Comparison of ENCODE assay signal across 19 cellular contexts in the genomic region with DNA sequence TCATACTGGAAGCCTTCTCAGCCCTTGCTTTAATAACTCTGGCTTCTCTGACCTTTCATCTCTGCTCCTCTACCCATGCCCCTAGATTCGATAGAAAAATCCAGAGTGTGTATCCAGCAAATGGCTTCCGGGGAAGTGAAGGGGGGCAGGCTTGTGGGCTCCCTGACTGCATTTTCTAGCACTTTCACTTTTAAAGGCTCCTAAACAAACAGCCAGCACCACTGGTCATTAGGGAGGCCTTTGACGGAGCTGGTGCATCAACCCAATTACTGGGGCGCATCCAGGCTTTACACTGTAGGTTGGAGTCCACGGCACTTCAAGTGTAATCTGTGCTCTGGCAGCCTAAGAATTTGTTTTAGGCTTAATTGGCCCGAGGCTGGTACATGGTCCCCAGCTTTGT.
DNase-seq lines count a peak whose midpoint lies in the region; TF ChIP-seq lines count a peak whose summit lies in the region.
"Had no signal": no experiment of that assay in that cellular context is flagged by ENCODE, and none has a peak within 500 bp of the region (broad histone marks: within the 10 kb centered on the region; RNA-seq: fewer than 3 reads in every experiment).

No MANE protein-coding gene starts in this region.

- TF ChIP-seq CTCF in fibroblast of lung (conservative IDR thresholded peaks at IDR 0.05 in 1 of 2, IDR thresholded peaks at IDR 0.05 in 1 of 2; ENCODE audit: low read depth in 1 of 2, low read length in 2 of 2) (no peak), type B pancreatic cell (conservative IDR thresholded peaks at IDR 0.05) (no peak), GM10266 (IDR thresholded peaks at IDR 0.05; ENCODE audit: control insufficient read depth, insufficient read depth, low read depth, missing control alignments) (no peak), MM.1S (IDR thresholded peaks at IDR 0.05; ENCODE audit: low read length) (no peak)

- H3K4me2 ChIP-seq in fibroblast of lung (ENCODE audit: extremely low read depth, insufficient read depth, low read length) (peak overlapping the region; percentile 39), neuronal stem cell (ENCODE audit: insufficient read depth, low read length, poor library complexity, severe bottlenecking) (no peak overlapping the region), MM.1S (ENCODE audit: low read depth, low read length) (no peak overlapping the region)

- H3K23ac ChIP-seq in neuronal stem cell (ENCODE audit: low read depth, low read length, poor library complexity) = no peak overlapping the region

- peaks cover 5% of the 10 kb centered on the region for H3K9me3 Mint-ChIP-seq in type B pancreatic cell

- peak overlapping the region; percentile 14 for H3K4me3 Mint-ChIP-seq in type B pancreatic cell
- H3K4me3 Mint-ChIP-seq: IgD-negative memory B cell; memory B cell; natural killer cell treated with Interleukin-12 subunit alpha and Interleukin-12 subunit beta and Interleukin-15 and Interleukin-18, amount 100 ng/mL, for 72 hours had no signal

- H3K4me3 ChIP-seq in fibroblast of lung (replicated peaks in 1 of 4; ENCODE audit: control extremely low read depth in 1 of 4, insufficient read depth in 1 of 4, low read depth in 3 of 4, low read length in 4 of 4) (peak overlapping the region in 2 of 4 experiments; percentile 0 to 18), neuronal stem cell (ENCODE audit: low read length in 2 of 2) (no peak overlapping the region), MM.1S (ENCODE audit: low read length) (no peak overlapping the region)

- H3K36me3 ChIP-seq in fibroblast of lung (ENCODE audit: control insufficient read depth, insufficient read depth, low read length) = no peaks in the 10 kb centered on the region
- no peaks in the 10 kb centered on the region for H3K36me3 ChIP-seq in neuronal stem cell (replicated peaks in 1 of 2; ENCODE audit: control insufficient read depth in 2 of 2, insufficient read depth in 2 of 2, low read length in 2 of 2)
- H3K36me3 ChIP-seq in MM.1S (replicated peaks; ENCODE audit: insufficient read depth, low read length) = no peaks in the 10 kb centered on the region

- peaks cover 45% of the 10 kb centered on the region for H3K27me3 Mint-ChIP-seq in type B pancreatic cell
- H3K27me3 Mint-ChIP-seq: IgD-negative memory B cell; memory B cell; natural killer cell treated with Interleukin-12 subunit alpha and Interleukin-12 subunit beta and Interleukin-15 and Interleukin-18, amount 100 ng/mL, for 72 hours had no signal

- no peak overlapping the region for H2AK5ac ChIP-seq in neuronal stem cell (ENCODE audit: low read depth, low read length)

- H3F3A ChIP-seq in MM.1S (ENCODE audit: insufficient read depth, low read length) = no peaks in the 10 kb centered on the region

- H4K91ac ChIP-seq in neuronal stem cell (ENCODE audit: low read depth, low read length, poor library complexity) = no peak overlapping the region

- H4K20me1 ChIP-seq in fibroblast of lung (ENCODE audit: control insufficient read depth, extremely low read depth, insufficient read depth, low read length) (no peaks in the 10 kb centered on the region), MM.1S (ENCODE audit: insufficient read depth, low read length) (no peaks in the 10 kb centered on the region)

- H3K4me1 Mint-ChIP-seq in type B pancreatic cell (ENCODE audit: unreplicated experiment) = peaks cover 15% of the 10 kb centered on the region
- H3K4me1 Mint-ChIP-seq: memory B cell had no signal

- H3K14ac ChIP-seq in neuronal stem cell (ENCODE audit: low read length) = no peak overlapping the region

- no peak overlapping the region for H2BK5ac ChIP-seq in neuronal stem cell (ENCODE audit: low read length)

- H3K27ac ChIP-seq in fibroblast of lung (ENCODE audit: insufficient read depth, low read length) (no peak overlapping the region), neuronal stem cell (replicated peaks; ENCODE audit: low read length) (no peak overlapping the region), MM.1S (ENCODE audit: low read length) (no peak overlapping the region)
- H3K27ac ChIP-seq: 22Rv1 had no signal

- no peaks in the 10 kb centered on the region for H3K79me2 ChIP-seq in fibroblast of lung (ENCODE audit: control insufficient read depth, insufficient read depth, low read length)
- H3K79me2 ChIP-seq in MM.1S (ENCODE audit: low read length) = no peaks in the 10 kb centered on the region

- H3K4me1 ChIP-seq in fibroblast of lung (ENCODE audit: control insufficient read depth, extremely low read depth, insufficient read depth, low read length) = no peaks in the 10 kb centered on the region
- peaks cover 0 to 2% of the 10 kb centered on the region in 2 donors for H3K4me1 ChIP-seq in neuronal stem cell (ENCODE audit: control insufficient read depth in 2 of 2, insufficient read depth in 1 of 2, low read depth in 1 of 2, low read length in 2 of 2)
- no peaks in the 10 kb centered on the region for H3K4me1 ChIP-seq in MM.1S (ENCODE audit: low read length)

- H4K8ac ChIP-seq in neuronal stem cell (ENCODE audit: low read depth, low read length) = no peak overlapping the region

- no peaks in the 10 kb centered on the region for H3K79me1 ChIP-seq in neuronal stem cell (ENCODE audit: low read depth, low read length)

- DNase-seq in NCI-H1092 treated with DMSO at 0.1 percent for 48 hours (lab: John Stamatoyannopoulos, UW) = peak; percentile 24
- no peak for DNase-seq in NCI-H1092 (lab: John Stamatoyannopoulos, UW)
- peak in 1 of 2 donors; percentile 11 for DNase-seq in fibroblast of lung (ENCODE audit: low read depth in 2 of 2)
- no peak for DNase-seq in neuronal stem cell (ENCODE audit: low spot score)
- DNase-seq in type B pancreatic cell (ENCODE audit: extremely low spot score, unreplicated experiment) = no peak
- no peak for DNase-seq in HuH-7.5 (ENCODE audit: low spot score)
- no peak for DNase-seq in GM10266 (ENCODE audit: extremely low spot score)
- no peak for DNase-seq in MM.1S
- DNase-seq: activated CD4-positive, CD25-positive, alpha-beta regulatory T cell; amniotic stem cell; C1 segment of cervical spinal cord; NCI-H1930; SHP77; stimulated activated CD4-positive, alpha-beta T cell treated with anti-CD3 and anti-CD28 coated beads, Interleukin-4, amount 100 ng/mL, for 1 hour had no signal

- H3K9me2 ChIP-seq in MM.1S (replicated peaks; ENCODE audit: insufficient read depth, low read length) = no peaks in the 10 kb centered on the region

- H2BK120ac ChIP-seq in neuronal stem cell (ENCODE audit: low read depth, low read length) = no peak overlapping the region

- H3K27ac Mint-ChIP-seq in type B pancreatic cell = peak overlapping the region; percentile 35
- H3K27ac Mint-ChIP-seq: activated T-helper 2 cell treated with anti-CD3 and anti-CD28 coated beads, Interferon-gamma antibody, Interleukin-2, Interleukin-4, amounts not matched to agents 10 μg/mL and 5 μg/mL and 100 μg/mL, durations not matched to agents 14 hours and 24 hours and 36 hours; IgD-negative memory B cell; memory B cell; natural killer cell treated with Interleukin-12 subunit alpha and Interleukin-12 subunit beta and Interleukin-15 and Interleukin-18, amount 100 ng/mL, for 72 hours had no signal

- WGBS in neuronal stem cell (ENCODE audit: extremely low coverage in 2 of 2, insufficient read length in 2 of 2, insufficient replicate concordance in 1 of 2), 2 donors = no CpG with 5 or more reads among the region's 6 CpGs

- H3K27me3 ChIP-seq in fibroblast of lung (ENCODE audit: control insufficient read depth, insufficient read depth, low read length) (no peaks in the 10 kb centered on the region), neuronal stem cell (ENCODE audit: control insufficient read depth in 3 of 3, insufficient read depth in 3 of 3, low read depth in 1 of 3, low read length in 3 of 3) (no peaks in the 10 kb centered on the region), MM.1S (replicated peaks; ENCODE audit: insufficient read depth, low read length) (no peaks in the 10 kb centered on the region)

- H2BK12ac ChIP-seq in neuronal stem cell (ENCODE audit: low read length) = no peak overlapping the region

- no peaks in the 10 kb centered on the region for H3K9me3 ChIP-seq in fibroblast of lung (ENCODE audit: control insufficient read depth, insufficient read depth, low read depth, low read length)
- no peaks in the 10 kb centered on the region for H3K9me3 ChIP-seq in neuronal stem cell (replicated peaks in 1 of 2; ENCODE audit: control insufficient read depth in 2 of 2, insufficient read depth in 1 of 2, low read depth in 1 of 2, low read length in 2 of 2)
- no peaks in the 10 kb centered on the region for H3K9me3 ChIP-seq in MM.1S (replicated peaks; ENCODE audit: insufficient read depth, low read length)

- H3K4ac ChIP-seq in neuronal stem cell (ENCODE audit: low read length) = no peak overlapping the region

- no peaks in the 10 kb centered on the region for H3K36me3 Mint-ChIP-seq in type B pancreatic cell
- H3K36me3 Mint-ChIP-seq: IgD-negative memory B cell; memory B cell; natural killer cell treated with Interleukin-12 subunit alpha and Interleukin-12 subunit beta and Interleukin-15 and Interleukin-18, amount 100 ng/mL, for 72 hours had no signal

- H2AFZ ChIP-seq in fibroblast of lung (ENCODE audit: low read length) (peak overlapping the region; percentile 58), neuronal stem cell (ENCODE audit: low read length) (peak overlapping the region; percentile 62), MM.1S (ENCODE audit: low read length) (no peak overlapping the region)

- no peak overlapping the region for H2BK15ac ChIP-seq in neuronal stem cell (ENCODE audit: low read length)

- peak overlapping the region; percentile 6 for H3K18ac ChIP-seq in neuronal stem cell (ENCODE audit: low read length)

- H3K9ac ChIP-seq in fibroblast of lung (ENCODE audit: insufficient read depth, low read length) (no peak overlapping the region), neuronal stem cell (ENCODE audit: low read depth, low read length, poor library complexity) (no peak overlapping the region), MM.1S (ENCODE audit: low read length) (no peak overlapping the region)
